Comparison of ENCODE assay signal across 8 cellular contexts in the genomic region with DNA sequence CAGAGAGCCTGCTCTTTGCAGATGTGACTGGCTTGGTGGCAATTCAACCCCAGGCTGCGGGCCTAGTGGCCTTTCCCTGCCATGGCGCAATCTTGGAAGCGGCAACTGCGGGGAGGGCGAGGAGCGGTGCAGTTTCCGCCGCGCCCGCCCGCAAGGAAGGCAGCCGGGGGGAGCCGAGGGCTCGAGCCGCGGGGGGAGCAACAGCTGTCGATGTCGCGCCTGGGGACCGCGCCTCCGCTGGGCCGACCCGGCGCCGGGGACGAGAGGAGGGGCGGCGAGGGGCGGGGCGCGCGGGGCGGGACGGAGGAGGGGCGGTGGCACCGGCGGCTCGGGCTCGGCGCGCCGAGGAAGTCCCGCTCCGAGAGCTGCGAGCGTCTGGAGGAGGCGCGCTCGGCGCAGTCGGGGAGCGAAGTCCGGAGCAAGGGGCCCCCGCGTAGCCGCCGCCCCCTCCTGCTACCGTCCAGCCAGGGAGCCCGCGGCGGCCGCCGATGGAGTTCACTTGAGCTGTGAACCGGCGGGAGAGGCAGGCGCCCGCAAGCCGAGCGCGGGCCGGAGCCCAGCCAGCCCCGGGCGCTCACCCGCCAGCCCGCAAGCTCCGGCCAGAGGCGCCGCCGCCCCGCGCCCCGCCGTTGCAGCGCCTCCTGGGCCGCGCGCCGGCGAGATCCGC.
DNase-seq lines count a peak whose midpoint lies in the region; ATAC-seq and TF ChIP-seq lines count a peak whose summit lies in the region.

No MANE protein-coding gene starts in this region.

- H3K36me3 ChIP-seq in body of pancreas (replicated peaks in 1 of 2; ENCODE audit: insufficient read depth in 1 of 2, low read depth in 2 of 2) (no peaks in the 10 kb centered on the region), iPS-20b (ENCODE audit: insufficient read depth, low read depth, low read length) (peaks cover 17% of the 10 kb centered on the region; the same call in 1 of the 2 replicates), spleen (no peaks in the 10 kb centered on the region)

- WGBS in body of pancreas, 2 donors, result 0% methylated on average over 90 of the region's 91 CpGs; no CpG with 5 or more reads in 1 of the 2 donors
- WGBS in spleen, 5 donors, result 0 to 1% (median 1%) methylated on average over 3 to 91 of the region's 91 CpGs

- no peaks in the 10 kb centered on the region for H3K27me3 ChIP-seq in body of pancreas
- H3K27me3 ChIP-seq in iPS-20b (ENCODE audit: insufficient read depth, low read length), result peaks cover 43% of the 10 kb centered on the region
- peaks cover 0 to 60% (median 18%) of the 10 kb centered on the region in 7 donors for H3K27me3 ChIP-seq in spleen (replicated peaks in 1 of 7)

- intact Hi-C loops in body of pancreas (cut with DNase I), result no loop called here
- intact Hi-C loops in spleen (cut with DNase I; ENCODE audit: low total_unique reads), result no loop called here

- H3K9me3 ChIP-seq in body of pancreas (no peaks in the 10 kb centered on the region), iPS-20b (ENCODE audit: insufficient read depth, low read depth, low read length) (no peaks in the 10 kb centered on the region), spleen (no peaks in the 10 kb centered on the region)

- peak; percentile 66 for ATAC-seq in GM21447 (IDR thresholded peaks at IDR 0.05; ENCODE audit: unreplicated experiment)
- ATAC-seq in body of pancreas, result peak; percentile 76

- H3K4me1 ChIP-seq in body of pancreas, result peaks cover 14% of the 10 kb centered on the region
- peaks cover 23% of the 10 kb centered on the region for H3K4me1 ChIP-seq in iPS-20b (ENCODE audit: insufficient read depth, low read length)
- peaks cover 3 to 36% (median 26%) of the 10 kb centered on the region in 6 donors for H3K4me1 ChIP-seq in spleen

- TF ChIP-seq POLR2A in body of pancreas (IDR thresholded peaks at IDR 0.05) (peak; percentile 41 to 54 (median 48)), spleen (IDR thresholded peaks at IDR 0.05) (no peak)

- DNase-seq in DMS 273 treated with DMSO at 0.1 percent for 48 hours (lab: John Stamatoyannopoulos, UW) (peak; percentile 69), LNCaP clone FGC (ENCODE audit: low read depth) (no peak), T follicular helper cell (ENCODE audit: low read depth) (peak; percentile 21), body of pancreas (peak; percentile 59 to 72 (median 61)), spleen (peak; percentile 86), GOT3 (lab: John Stamatoyannopoulos, UW) (no peak)

- H3K27ac ChIP-seq in body of pancreas (peak overlapping the region; percentile 54 to 74 (median 64)), iPS-20b (ENCODE audit: low read length) (no peak overlapping the region), spleen (peak overlapping the region in 7 of 8 donors; percentile 47 to 82 (median 63))

- H3K4me3 ChIP-seq in LNCaP clone FGC (ENCODE audit: low read depth, low read length) (peak overlapping the region; percentile 64), body of pancreas (peak overlapping the region in 1 of 2 donors; percentile 18), iPS-20b (ENCODE audit: low read length) (peak overlapping the region; percentile 90; the same call in 1 of the 2 replicates), spleen (peak overlapping the region; percentile 33 to 81 (median 60))

- TF ChIP-seq CTCF in LNCaP clone FGC (IDR thresholded peaks at IDR 0.05; ENCODE audit: control insufficient read depth, extremely low read depth, insufficient read depth) (no peak), body of pancreas (IDR thresholded peaks at IDR 0.05) (peak in 4 of 7 experiments; percentile 29 to 47 (median 38)), spleen (IDR thresholded peaks at IDR 0.05 in 8 of 11, conservative IDR thresholded peaks at IDR 0.05 in 3 of 11) (peak in 4 of 11 experiments; percentile 12 to 33 (median 16))

- peak overlapping the region; percentile 97; the same call in 1 of the 2 replicates for H3K9ac ChIP-seq in iPS-20b (ENCODE audit: low read depth, low read length)

Comparison
In these comparisons a context has a peak if more than half of its experiments do, and no peak if none do; other contexts are left out.
1. DNase-seq: peak in DMS 273 treated with DMSO at 0.1 percent for 48 hours (single experiment), T follicular helper cell (single experiment), body of pancreas (4 of 4) and spleen (single experiment); none in LNCaP clone FGC (single experiment) and GOT3 (single experiment).
2. POLR2A ChIP-seq: peak in body of pancreas (3 of 3); none in spleen (0 of 3).